ENCODE assay signal across 14 cellular contexts in the genomic region with DNA sequence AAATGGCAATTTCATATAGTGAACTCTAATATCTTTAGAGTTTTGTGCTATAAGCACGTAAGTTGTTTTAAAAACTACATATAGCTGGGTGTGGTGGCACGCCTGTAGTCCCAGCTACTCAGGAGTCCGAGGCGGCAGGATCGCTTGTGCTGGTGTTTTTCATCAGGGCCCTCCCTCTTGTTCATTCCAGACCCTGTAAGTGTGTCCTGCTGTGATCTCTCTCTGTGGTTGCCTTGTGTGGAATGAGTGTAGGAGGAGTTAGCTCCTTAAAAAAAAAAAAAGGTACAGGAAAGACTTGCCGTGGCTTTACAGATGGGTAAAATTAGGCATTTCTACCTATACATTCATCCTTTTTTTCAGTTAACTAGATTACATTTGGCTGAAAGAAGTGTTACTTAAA.
"Had no signal": no experiment of that assay in that cellular context is flagged by ENCODE, and none has a peak within 500 bp of the region (broad histone marks: within the 10 kb centered on the region; RNA-seq: fewer than 3 reads in every experiment).

No MANE protein-coding gene starts in this region.

- H3K27me3 ChIP-seq: right atrium auricular region, transverse colon had no signal

- H3K36me3 ChIP-seq: transverse colon had no signal

- H3K27ac ChIP-seq: right atrium auricular region, skin epidermis had no signal

- H3K36me3 Mint-ChIP-seq: activated naive CD8-positive, alpha-beta T cell had no signal

- H3K9me3 ChIP-seq: mucosa of descending colon, right atrium auricular region, transverse colon had no signal

- H3K27ac Mint-ChIP-seq: activated CD4-positive, alpha-beta T cell treated with anti-CD3 and anti-CD28 coated beads for 36 hours; activated naive CD8-positive, alpha-beta T cell had no signal

- H3K27me3 Mint-ChIP-seq: activated CD4-positive, alpha-beta memory T cell treated with anti-CD3 and anti-CD28 coated beads for 36 hours; activated CD4-positive, alpha-beta T cell treated with anti-CD3 and anti-CD28 coated beads for 36 hours; activated naive CD8-positive, alpha-beta T cell; naive thymus-derived CD8-positive, alpha-beta T cell had no signal

- H3K9me3 Mint-ChIP-seq: activated CD4-positive, alpha-beta memory T cell treated with anti-CD3 and anti-CD28 coated beads for 36 hours; naive thymus-derived CD8-positive, alpha-beta T cell had no signal

- DNase-seq: activated CD4-positive, alpha-beta memory T cell treated with anti-CD3 and anti-CD28 coated beads for 36 hours; activated CD4-positive, alpha-beta T cell treated with anti-CD3 and anti-CD28 coated beads for 36 hours; activated gamma-delta T cell treated with Interleukin-2 at 50 U/mL for 16 hours; amygdala; mucosa of descending colon; naive thymus-derived CD8-positive, alpha-beta T cell; stimulated activated CD4-positive, alpha-beta T cell treated with anti-CD3 and anti-CD28 coated beads, Interleukin-4, amount 100 ng/mL, for 24 hours; stimulated activated naive CD4-positive, alpha-beta T cell; substantia nigra; T-helper 2 cell; transverse colon had no signal

- H3K4me3 ChIP-seq: mucosa of descending colon, right atrium auricular region, skin epidermis, transverse colon had no signal

- H3K4me3 Mint-ChIP-seq: activated CD4-positive, alpha-beta memory T cell treated with anti-CD3 and anti-CD28 coated beads for 36 hours; activated CD4-positive, alpha-beta T cell treated with anti-CD3 and anti-CD28 coated beads for 36 hours; activated naive CD8-positive, alpha-beta T cell; naive thymus-derived CD8-positive, alpha-beta T cell had no signal

- ATAC-seq: activated CD4-positive, alpha-beta T cell treated with anti-CD3 and anti-CD28 coated beads for 36 hours; mucosa of descending colon; naive thymus-derived CD8-positive, alpha-beta T cell had no signal
